8 cellular contexts compared by ENCODE assay signal in the genomic region with DNA sequence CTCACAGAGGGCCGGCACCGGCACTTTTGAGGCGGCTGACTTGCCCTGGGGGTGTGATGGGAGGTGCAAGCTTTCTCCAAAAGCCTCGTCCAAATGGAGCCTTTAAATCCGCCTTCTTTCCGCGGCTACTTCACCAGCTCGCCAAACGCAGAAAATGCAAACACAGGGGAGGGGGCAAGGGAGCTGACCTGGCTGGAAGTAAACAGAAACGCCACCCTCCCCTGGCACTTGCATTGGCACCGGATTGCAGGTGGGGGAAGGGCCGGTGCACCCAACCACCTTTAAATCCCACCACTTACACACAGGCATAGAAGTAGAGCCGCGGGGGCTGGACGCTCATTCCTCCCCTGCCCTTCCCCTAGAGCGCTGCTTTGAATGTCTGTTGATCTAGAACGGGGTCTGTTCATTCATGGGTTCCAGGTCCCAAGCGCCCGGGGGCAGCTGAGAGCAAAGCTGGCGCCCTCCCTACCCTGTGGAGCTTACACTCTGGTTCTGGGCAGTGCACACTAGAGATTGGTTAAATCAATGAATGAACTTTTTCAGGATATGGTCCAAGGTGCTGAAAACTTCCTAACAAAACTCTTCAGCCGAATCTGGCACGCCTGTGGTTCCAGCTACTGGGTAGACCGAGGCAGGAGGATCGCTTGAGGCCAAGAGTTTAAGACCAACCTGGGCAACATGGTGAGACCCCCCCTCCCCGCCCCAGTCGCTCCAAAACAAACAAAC. TPM values are rescaled to one million over a fixed set of nuclear protein-coding genes. Genes with fewer than 3 reads are reported as not detected.
DNase-seq lines count a peak whose midpoint lies in the region; ATAC-seq, FAIRE-seq and TF ChIP-seq lines count a peak whose summit lies in the region.
"Not testable (repeated sequence)": the region's sequence is repeated elsewhere in the genome, so short reads cannot be mapped to it uniquely, and the experiment has no call there.

No MANE protein-coding gene starts in this region.

- peak overlapping the region; percentile 85 for H3K4me3 ChIP-seq in BLaER1
- peak overlapping the region; percentile 59 for H3K4me3 ChIP-seq in HUES6 (ENCODE audit: low read depth, low read length)
- peak overlapping the region; percentile 52; the same call in 1 of the 2 replicates for H3K4me3 ChIP-seq in SJCRH30
- peak overlapping the region in 3 of 4 experiments; percentile 11 to 60 (median 40); a peak in 5 of 8 replicates for H3K4me3 ChIP-seq in H1 (ENCODE audit: extremely low read depth in 1 of 4, insufficient read depth in 2 of 4, low read depth in 3 of 4, low read length in 4 of 4)

- peak overlapping the region; percentile 27; the same call in 1 of the 2 replicates for H2BK12ac ChIP-seq in H1 (ENCODE audit: low read depth, low read length)

- H2AFZ ChIP-seq in H1 (ENCODE audit: low read length), result not testable (repeated sequence)

- not testable (repeated sequence) for H3K9ac ChIP-seq in BLaER1; HUES6 (ENCODE audit: low read length); H1 (replicated peaks in 1 of 4; ENCODE audit: extremely low read depth in 1 of 4, low read depth in 3 of 4, low read length in 3 of 4)

- H2BK20ac ChIP-seq in H1 (ENCODE audit: low read length), result not testable (repeated sequence)

- TF ChIP-seq POLR2A in H1 (IDR thresholded peaks at IDR 0.05; ENCODE audit: control extremely low read depth in 1 of 2, low read depth in 2 of 2, low read length in 2 of 2), result not testable (repeated sequence)

- peak overlapping the region; percentile 91 for H3K27ac ChIP-seq in BLaER1
- not testable (repeated sequence) for H3K27ac ChIP-seq in HUES6 (ENCODE audit: low read depth, low read length); SJCRH30; H1 (ENCODE audit: low read depth, low read length)

- not testable (repeated sequence) for H3K27ac Mint-ChIP-seq in activated naive CD8-positive, alpha-beta T cell treated with anti-CD3 and anti-CD28 coated beads for 36 hours; nephron progenitor cell
- H3K27ac Mint-ChIP-seq in immature natural killer cell, result peak overlapping the region in 2 of 6 donors; percentile 84 to 90

- H3K4me2 ChIP-seq in BLaER1, result peak overlapping the region; percentile 71
- H3K4me2 ChIP-seq in H1 (ENCODE audit: insufficient read depth in 1 of 2, low read depth in 2 of 2, low read length in 2 of 2), result peak overlapping the region; percentile 13 to 52; a peak in 3 of 4 replicates

- not testable (repeated sequence) for H2BK120ac ChIP-seq in H1 (replicated peaks; ENCODE audit: low read depth, low read length)

- H3K23ac ChIP-seq in H1 (ENCODE audit: insufficient read length), result not testable (repeated sequence)

- H4K91ac ChIP-seq in H1 (replicated peaks; ENCODE audit: insufficient read length, low read length), result not testable (repeated sequence)

- H3K4ac ChIP-seq in H1 (replicated peaks; ENCODE audit: insufficient read length, low read depth, low read length), result not testable (repeated sequence)

- peaks cover 74% of the 10 kb centered on the region for H3K4me1 ChIP-seq in BLaER1
- peaks cover 21% of the 10 kb centered on the region for H3K4me1 ChIP-seq in HUES6 (ENCODE audit: control insufficient read depth, insufficient read depth, low read length)
- H3K4me1 ChIP-seq in SJCRH30, result not testable (repeated sequence)
- peaks cover 6 to 17% (median 9%) of the 10 kb centered on the region in 4 experiments for H3K4me1 ChIP-seq in H1 (replicated peaks in 1 of 4; ENCODE audit: control insufficient read depth in 3 of 4, insufficient read depth in 4 of 4, low read length in 3 of 4)

- CTCF ChIA-PET in H1 (lab: Charles Lee; ENCODE audit: partially characterized antibody), result interaction anchor here (1.1 to 1.2 kb wide), 3 partner anchors 30 to 142 kb away, joined by 3 to 5 read pairs (median 3); no protein-coding TSS in a partner anchor

- not testable (repeated sequence) for H3K79me1 ChIP-seq in H1 (ENCODE audit: low read depth, low read length)

- not testable (repeated sequence) for H3K14ac ChIP-seq in H1 (ENCODE audit: insufficient read length)

- H3K27me3 ChIP-seq in BLaER1; SJCRH30; H1 (replicated peaks in 1 of 4; ENCODE audit: control insufficient read depth in 3 of 4, extremely low read depth in 1 of 4, insufficient read depth in 3 of 4, low read length in 3 of 4): not testable (repeated sequence)
- peaks cover 16% of the 10 kb centered on the region; the same call in 1 of the 2 replicates for H3K27me3 ChIP-seq in HUES6 (ENCODE audit: control insufficient read depth, insufficient read depth, low read length)

- not testable (repeated sequence) for H2AK5ac ChIP-seq in H1 (ENCODE audit: low read depth, low read length)

- not testable (repeated sequence) for DNase-seq in SJCRH30; activated naive CD8-positive, alpha-beta T cell treated with anti-CD3 and anti-CD28 coated beads for 36 hours; H1 (ENCODE audit: low read depth in 1 of 2, low spot score in 2 of 2); immature natural killer cell; nephron progenitor cell
- DNase-seq in stimulated activated naive CD8-positive, alpha-beta T cell treated with anti-CD3 and anti-CD28 coated beads, Interleukin-15, Interleukin-2, amounts not matched to agents 100 U/mL and 50 U/mL, for 24 hours, result peak; percentile 9

- H3K56ac ChIP-seq in H1 (replicated peaks; ENCODE audit: insufficient read length, low read depth, low read length), result not testable (repeated sequence)

- not testable (repeated sequence) for H3K9me3 ChIP-seq in BLaER1; HUES6 (ENCODE audit: control insufficient read depth, insufficient read depth, low read depth, low read length); SJCRH30 (replicated peaks); H1 (ENCODE audit: insufficient read depth in 2 of 2, low read depth in 1 of 2, low read length in 1 of 2)

- H3K4me1 Mint-ChIP-seq in activated naive CD8-positive, alpha-beta T cell treated with anti-CD3 and anti-CD28 coated beads for 36 hours, result peaks cover 48% of the 10 kb centered on the region
- H3K4me1 Mint-ChIP-seq in immature natural killer cell (peaks cover 79 to 85% of the 10 kb centered on the region in 2 donors), nephron progenitor cell (peaks cover 51% of the 10 kb centered on the region)

- WGBS in H1 (ENCODE audit: extremely low coverage in 1 of 2, insufficient coverage in 1 of 2, insufficient read length in 1 of 2, insufficient replicate concordance in 2 of 2, low coverage in 1 of 2, low lambda C conversion rate in 2 of 2, missing lambda C conversion rate in 1 of 2), 2 experiments, result 70% methylated on average over 25 of the region's 26 CpGs; no CpG with 5 or more reads in 1 of the 2 experiments

- not testable (repeated sequence) for H2BK5ac ChIP-seq in H1 (ENCODE audit: low read depth, low read length)

- H3K36me3 Mint-ChIP-seq in activated naive CD8-positive, alpha-beta T cell treated with anti-CD3 and anti-CD28 coated beads for 36 hours; immature natural killer cell; nephron progenitor cell (ENCODE audit: low read depth): not testable (repeated sequence)

- not testable (repeated sequence) for TF ChIP-seq RAD21 in H1 (IDR thresholded peaks at IDR 0.05 in 1 of 2, conservative IDR thresholded peaks at IDR 0.05 in 1 of 2; ENCODE audit: low read depth in 2 of 2, low read length in 2 of 2)

- POLR2A ChIA-PET in H1 (lab: Charles Lee; ENCODE audit: partially characterized antibody), result not testable (repeated sequence)

- H3K4me3 Mint-ChIP-seq in activated naive CD8-positive, alpha-beta T cell treated with anti-CD3 and anti-CD28 coated beads for 36 hours, result peak overlapping the region; percentile 82
- H3K4me3 Mint-ChIP-seq in immature natural killer cell (peak overlapping the region; percentile 84 to 92 (median 90)), nephron progenitor cell (peak overlapping the region; percentile 71)

- H4K8ac ChIP-seq in H1 (ENCODE audit: extremely low read depth, insufficient read depth, low read length), result not testable (repeated sequence)

- not testable (repeated sequence) for TF ChIP-seq EP300 in H1 (IDR thresholded peaks at IDR 0.05; ENCODE audit: borderline replicate concordance in 1 of 2, low read depth in 2 of 2, low read length in 2 of 2)

- TF ChIP-seq CTCF in H1 (IDR thresholded peaks at IDR 0.05; ENCODE audit: control extremely low read depth in 1 of 3, insufficient read depth in 1 of 3, low read depth in 1 of 3, low read length in 3 of 3); nephron progenitor cell (IDR thresholded peaks at IDR 0.05): not testable (repeated sequence)

- H3K79me2 ChIP-seq in H1 (ENCODE audit: control insufficient read depth in 1 of 2, insufficient read depth in 2 of 2, low read length in 2 of 2), result peaks cover 5 to 30% of the 10 kb centered on the region in 2 experiments; a peak in 3 of 4 replicates

- H3K23me2 ChIP-seq in H1 (ENCODE audit: low read depth, low read length), result not testable (repeated sequence)

- H4K20me1 ChIP-seq in BLaER1, result peaks cover 48% of the 10 kb centered on the region
- not testable (repeated sequence) for H4K20me1 ChIP-seq in H1 (replicated peaks in 1 of 2; ENCODE audit: control insufficient read depth in 1 of 2, insufficient read depth in 2 of 2, low read length in 2 of 2)

- not testable (repeated sequence) for H3K36me3 ChIP-seq in BLaER1; HUES6 (ENCODE audit: control insufficient read depth, insufficient read depth, low read length); SJCRH30; H1 (ENCODE audit: control insufficient read depth in 2 of 4, insufficient read depth in 4 of 4, low read length in 3 of 4)

- ATAC-seq in stimulated activated naive CD8-positive, alpha-beta T cell treated with anti-CD3 and anti-CD28 coated beads, Interleukin-15, Interleukin-2, amounts not matched to agents 100 U/mL and 50 U/mL, for 24 hours, result not testable (repeated sequence)

- FAIRE-seq in H1 (lab: Jason Lieb, UNC), result not testable (repeated sequence)

- H3K9me3 Mint-ChIP-seq in activated naive CD8-positive, alpha-beta T cell treated with anti-CD3 and anti-CD28 coated beads for 36 hours; immature natural killer cell; nephron progenitor cell: not testable (repeated sequence)

- H3K27me3 Mint-ChIP-seq in activated naive CD8-positive, alpha-beta T cell treated with anti-CD3 and anti-CD28 coated beads for 36 hours, result peaks cover 13% of the 10 kb centered on the region
- H3K27me3 Mint-ChIP-seq in immature natural killer cell (ENCODE audit: low read depth in 3 of 3) (peaks cover 10 to 18% (median 16%) of the 10 kb centered on the region in 3 donors), nephron progenitor cell (ENCODE audit: low read depth, poor library complexity) (peaks cover 12% of the 10 kb centered on the region)

- not testable (repeated sequence) for H4K5ac ChIP-seq in H1 (ENCODE audit: insufficient read length, low read depth, low read length)

- not testable (repeated sequence) for H2BK15ac ChIP-seq in H1 (ENCODE audit: low read length)

- H3K18ac ChIP-seq in H1 (ENCODE audit: extremely low read depth, low read length), result not testable (repeated sequence)

RNA-seq across cellular contexts. Expression of gene ZCCHC14, which starts 0.9 kb away (rescaled TPM):
- total RNA-seq in SJCRH30 (2014; rRNA removed; shearing (Covaris generic)), result 5.9 and 7.5 TPM in 2 replicates
- 1 to 10 TPM; 5.5 to 5.7 TPM for total RNA-seq in activated naive CD8-positive, alpha-beta T cell treated with anti-CD3 and anti-CD28 coated beads for 36 hours
- 27.1 and 28.2 TPM in 2 replicates for total RNA-seq in H1 (2021; fragmentation: NEBNext Ultra II Directional; extraction: Animal tissue kit (Norgen Biotek cat#: 25700))
- polyA plus RNA-seq in H1 (2011; rRNA removed) (8.2 and 15.6 TPM in 2 replicates), immature natural killer cell (under 1 TPM in 2 of 3 donors, not detected in 1; 0.17 to 0.48 TPM)
- 6.5 TPM for polyA plus RNA-seq in H1 (2011; cell fraction: cytosol; rRNA removed)
- polyA plus RNA-seq in H1 (2011; cell fraction: nucleus; rRNA removed), result 44.9 TPM
- 14.6 to 17.2 TPM (median 16.2 TPM) in 4 replicates for polyA plus RNA-seq in H1 (2012, experiment 1 of 2)
- polyA plus RNA-seq in H1 (2012, experiment 2 of 2), result 3.6 TPM
- polyA plus RNA-seq in H1 (2013, experiment 1 of 2), result 13.4 TPM
- 13.2 TPM for polyA plus RNA-seq in H1 (2013, experiment 2 of 2)
- polyA minus RNA-seq in H1 (2011; rRNA and poly(A)+ RNA removed), result 7.8 and 11.3 TPM in 2 replicates
- polyA minus RNA-seq in H1 (2011; cell fraction: cytosol; rRNA and poly(A)+ RNA removed), result 16.9 TPM
- 19.5 TPM for polyA minus RNA-seq in H1 (2011; cell fraction: nucleus; rRNA and poly(A)+ RNA removed)
